ENCODE assay signal across 15 cellular contexts in genomic region chr13:99390601-99391000, GRCh38.
DNase-seq lines count a peak whose midpoint lies in the region; ATAC-seq and TF ChIP-seq lines count a peak whose summit lies in the region.
"Had no signal": no experiment of that assay in that cellular context is flagged by ENCODE, and none has a peak within 500 bp of the region (broad histone marks: within the 10 kb centered on the region; RNA-seq: fewer than 3 reads in every experiment).

No MANE protein-coding gene starts in this region.

- CTCF ChIA-PET in activated CD8-positive, alpha-beta T cell treated with anti-CD3 and anti-CD28 coated beads for 36 hours (lab: Charles Lee), result interaction anchor here (4.5 to 19.3 kb wide), 2 partner anchors 18 to 45 kb away, joined by 73 to 395 read pairs; no protein-coding TSS in a partner anchor
- CTCF ChIA-PET in activated CD8-positive, alpha-beta T cell treated with anti-CD3 and anti-CD28 coated beads, Interleukin-2, amount 10 ng/mL, durations not matched to agents 7 days and 5 days (lab: Charles Lee), result interaction anchor here (2.7 kb wide), 1 partner anchor 46 kb away, joined by 21 read pairs; no protein-coding TSS in a partner anchor

- no peak overlapping the region for H3K4me3 Mint-ChIP-seq in activated CD8-positive, alpha-beta T cell treated with anti-CD3 and anti-CD28 coated beads for 36 hours
- no peak overlapping the region for H3K4me3 Mint-ChIP-seq in activated CD8-positive, alpha-beta T cell treated with anti-CD3 and anti-CD28 coated beads, Interleukin-2, amount 10 ng/mL, durations not matched to agents 7 days and 5 days
- no peak overlapping the region for H3K4me3 Mint-ChIP-seq in activated T-helper 17 cell treated with anti-CD3 and anti-CD28 coated beads, Interleukin-2, amount 50 U/mL, for 72 hours
- H3K4me3 Mint-ChIP-seq in naive thymus-derived CD8-positive, alpha-beta T cell, result peak overlapping the region in 1 of 10 donors; percentile 3

- no peak overlapping the region for H3K9ac ChIP-seq in BLaER1

- peaks cover 23% of the 10 kb centered on the region for H3K36me3 Mint-ChIP-seq in activated CD8-positive, alpha-beta T cell treated with anti-CD3 and anti-CD28 coated beads for 36 hours (ENCODE audit: low read depth)
- H3K36me3 Mint-ChIP-seq in activated CD8-positive, alpha-beta T cell treated with anti-CD3 and anti-CD28 coated beads, Interleukin-2, amount 10 ng/mL, durations not matched to agents 7 days and 5 days (ENCODE audit: low read depth), result peaks cover 17% of the 10 kb centered on the region
- peaks cover 21% of the 10 kb centered on the region for H3K36me3 Mint-ChIP-seq in activated T-helper 17 cell treated with anti-CD3 and anti-CD28 coated beads, Interleukin-2, amount 50 U/mL, for 72 hours (ENCODE audit: low read depth)
- peaks cover 4 to 9% (median 4%) of the 10 kb centered on the region in 3 donors for H3K36me3 Mint-ChIP-seq in naive thymus-derived CD8-positive, alpha-beta T cell

- H4K20me1 ChIP-seq in BLaER1, result peaks cover 25% of the 10 kb centered on the region

- peak overlapping the region; percentile 81 for H3K4me2 ChIP-seq in BLaER1

- no peak for ATAC-seq in activated CD8-positive, alpha-beta T cell treated with anti-CD3 and anti-CD28 coated beads for 36 hours
- no peak for ATAC-seq in activated CD8-positive, alpha-beta T cell treated with anti-CD3 and anti-CD28 coated beads, Interleukin-2, amount 10 ng/mL, durations not matched to agents 7 days and 5 days
- ATAC-seq in activated T-helper 17 cell treated with anti-CD3 and anti-CD28 coated beads, Interleukin-2, amount 50 U/mL, for 72 hours (replicated peaks), result no peak
- no peak for ATAC-seq in naive thymus-derived CD8-positive, alpha-beta T cell

- no peak overlapping the region for H3K4me3 ChIP-seq in BLaER1

- intact Hi-C loops in activated CD8-positive, alpha-beta T cell treated with anti-CD3 and anti-CD28 coated beads for 36 hours (cut with micrococcal nuclease), result no loop called here

- peaks cover 19% of the 10 kb centered on the region for H3K36me3 ChIP-seq in BLaER1

- no peaks in the 10 kb centered on the region for H3K9me3 Mint-ChIP-seq in activated CD8-positive, alpha-beta T cell treated with anti-CD3 and anti-CD28 coated beads for 36 hours
- no peaks in the 10 kb centered on the region for H3K9me3 Mint-ChIP-seq in activated CD8-positive, alpha-beta T cell treated with anti-CD3 and anti-CD28 coated beads, Interleukin-2, amount 10 ng/mL, durations not matched to agents 7 days and 5 days (ENCODE audit: insufficient read depth)
- no peaks in the 10 kb centered on the region for H3K9me3 Mint-ChIP-seq in activated T-helper 17 cell treated with anti-CD3 and anti-CD28 coated beads, Interleukin-2, amount 50 U/mL, for 72 hours
- no peaks in the 10 kb centered on the region for H3K9me3 Mint-ChIP-seq in naive thymus-derived CD8-positive, alpha-beta T cell

- H3K4me1 Mint-ChIP-seq in activated CD8-positive, alpha-beta T cell treated with anti-CD3 and anti-CD28 coated beads for 36 hours (ENCODE audit: low read depth), result peaks cover 44% of the 10 kb centered on the region
- H3K4me1 Mint-ChIP-seq in activated CD8-positive, alpha-beta T cell treated with anti-CD3 and anti-CD28 coated beads, Interleukin-2, amount 10 ng/mL, durations not matched to agents 7 days and 5 days (ENCODE audit: low read depth), result peaks cover 34% of the 10 kb centered on the region
- peaks cover 22% of the 10 kb centered on the region for H3K4me1 Mint-ChIP-seq in activated T-helper 17 cell treated with anti-CD3 and anti-CD28 coated beads, Interleukin-2, amount 50 U/mL, for 72 hours
- peaks cover 30 to 60% (median 46%) of the 10 kb centered on the region in 4 donors for H3K4me1 Mint-ChIP-seq in naive thymus-derived CD8-positive, alpha-beta T cell

- no peak for DNase-seq in activated CD8-positive, alpha-beta T cell treated with anti-CD3 and anti-CD28 coated beads for 36 hours
- no peak for DNase-seq in activated CD8-positive, alpha-beta T cell treated with anti-CD3 and anti-CD28 coated beads, Interleukin-2, amount 10 ng/mL, durations not matched to agents 7 days and 5 days
- DNase-seq in naive thymus-derived CD8-positive, alpha-beta T cell, result peak in 1 of 10 donors; percentile 30
- no peak for DNase-seq in effector CD8-positive, alpha-beta T cell (lab: John Stamatoyannopoulos, UW)
- DNase-seq in medulla oblongata (ENCODE audit: extremely low spot score) (no peak), DMS79 (lab: John Stamatoyannopoulos, UW) (no peak)
- DNase-seq: DMS53, H7, NCI-H1048, NCI-H146, NCI-H2081 treated with DMSO at 0.1 percent for 48 hours, NCI-H524 had no signal

- no peaks in the 10 kb centered on the region for H3K27me3 Mint-ChIP-seq in activated CD8-positive, alpha-beta T cell treated with anti-CD3 and anti-CD28 coated beads for 36 hours
- H3K27me3 Mint-ChIP-seq in activated CD8-positive, alpha-beta T cell treated with anti-CD3 and anti-CD28 coated beads, Interleukin-2, amount 10 ng/mL, durations not matched to agents 7 days and 5 days (ENCODE audit: low read depth), result no peaks in the 10 kb centered on the region
- no peaks in the 10 kb centered on the region for H3K27me3 Mint-ChIP-seq in activated T-helper 17 cell treated with anti-CD3 and anti-CD28 coated beads, Interleukin-2, amount 50 U/mL, for 72 hours
- no peaks in the 10 kb centered on the region for H3K27me3 Mint-ChIP-seq in naive thymus-derived CD8-positive, alpha-beta T cell

- POLR2A ChIA-PET in activated CD8-positive, alpha-beta T cell treated with anti-CD3 and anti-CD28 coated beads for 36 hours (lab: Charles Lee), result interaction anchor here (0.8 to 4.7 kb wide), 2 partner anchors 44 to 93 kb away, joined by 3 to 30 read pairs; no protein-coding TSS in a partner anchor
- POLR2A ChIA-PET in activated CD8-positive, alpha-beta T cell treated with anti-CD3 and anti-CD28 coated beads, Interleukin-2, amount 10 ng/mL, durations not matched to agents 7 days and 5 days (lab: Charles Lee), result no interaction called here
- POLR2A ChIA-PET in naive thymus-derived CD8-positive, alpha-beta T cell (lab: Charles Lee), result interaction anchor here (1.0 kb wide), 1 partner anchor 44 kb away, joined by 4 read pairs; no protein-coding TSS in a partner anchor

- H3K27ac ChIP-seq in BLaER1, result no peak overlapping the region
- H3K27ac ChIP-seq: C4-2B had no signal

- H3K4me1 ChIP-seq in BLaER1, result peaks cover 38% of the 10 kb centered on the region

- TF ChIP-seq CTCF in activated CD8-positive, alpha-beta T cell treated with anti-CD3 and anti-CD28 coated beads for 36 hours (IDR thresholded peaks at IDR 0.05), result no peak

- peak overlapping the region; percentile 30 for H3K27ac Mint-ChIP-seq in activated CD8-positive, alpha-beta T cell treated with anti-CD3 and anti-CD28 coated beads for 36 hours
- H3K27ac Mint-ChIP-seq in activated CD8-positive, alpha-beta T cell treated with anti-CD3 and anti-CD28 coated beads, Interleukin-2, amount 10 ng/mL, durations not matched to agents 7 days and 5 days, result no peak overlapping the region
- H3K27ac Mint-ChIP-seq in activated T-helper 17 cell treated with anti-CD3 and anti-CD28 coated beads, Interleukin-2, amount 50 U/mL, for 72 hours, result peak overlapping the region; percentile 33
- peak overlapping the region; percentile 36 to 98 (median 60) for H3K27ac Mint-ChIP-seq in naive thymus-derived CD8-positive, alpha-beta T cell

- no peaks in the 10 kb centered on the region for H3K27me3 ChIP-seq in BLaER1

- H3K9me3 ChIP-seq in BLaER1, result no peaks in the 10 kb centered on the region
